19 cellular contexts compared by ENCODE assay signal in the genomic region with DNA sequence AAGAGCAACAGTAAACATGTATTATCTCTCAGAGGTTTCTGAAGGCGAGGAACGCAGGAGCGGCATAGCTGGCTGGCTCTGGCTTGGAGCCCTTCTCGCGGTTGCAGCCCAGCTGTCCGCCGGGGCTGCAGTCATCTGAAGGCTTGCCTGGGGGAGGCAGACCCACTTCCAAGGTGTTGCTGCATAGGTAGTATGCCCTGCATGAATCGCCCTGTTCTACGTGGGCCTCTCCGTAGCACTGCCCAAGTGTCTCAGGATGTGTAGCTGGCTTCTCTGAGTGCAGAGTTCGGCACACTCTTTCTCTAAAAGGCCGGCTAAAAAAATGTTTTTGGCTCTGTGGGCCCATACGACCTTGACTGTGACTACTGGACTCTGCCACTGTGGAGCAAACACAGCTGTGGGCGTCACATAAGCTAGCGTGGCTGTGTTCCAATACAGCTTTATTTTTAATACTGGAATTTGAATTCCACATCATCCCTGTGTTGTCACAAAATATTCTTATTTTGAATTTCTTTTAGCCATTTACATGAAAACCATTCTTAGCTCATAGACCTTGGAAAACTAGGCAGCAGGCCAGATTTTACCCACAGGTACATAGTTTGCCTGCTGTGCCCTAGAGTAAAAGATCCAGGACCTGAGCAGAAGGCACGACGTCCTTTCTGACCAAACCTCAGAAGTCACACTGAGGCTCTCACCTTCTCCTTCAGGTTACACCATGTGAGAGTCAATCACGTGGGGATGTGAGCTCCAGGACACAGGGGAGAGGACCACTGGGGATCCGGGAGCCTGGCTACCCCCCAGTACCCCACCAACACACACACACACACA. TPM values are rescaled to one million over a fixed set of nuclear protein-coding genes. Genes with fewer than 3 reads are reported as not detected.
DNase-seq lines count a peak whose midpoint lies in the region; ATAC-seq and TF ChIP-seq lines count a peak whose summit lies in the region.
"Had no signal": no experiment of that assay in that cellular context is flagged by ENCODE, and none has a peak within 500 bp of the region (broad histone marks: within the 10 kb centered on the region; RNA-seq: fewer than 3 reads in every experiment).

No MANE protein-coding gene starts in this region.

- peak overlapping the region in 6 of 8 donors; percentile 66 to 96 (median 86) for H3K27ac Mint-ChIP-seq in CD8-positive, alpha-beta memory T cell
- H3K27ac Mint-ChIP-seq: mesothelial cell of epicardium had no signal

- H3K4me3 ChIP-seq in CD8-positive, alpha-beta memory T cell (ENCODE audit: low read length), result no peak overlapping the region
- H3K4me3 ChIP-seq in MM.1S (ENCODE audit: low read length) (peak overlapping the region; percentile 23; the same call in 1 of the 2 replicates), esophagus (ENCODE audit: low read depth in 1 of 2, low read length in 2 of 2) (no peak overlapping the region), rectal smooth muscle tissue (ENCODE audit: low read length) (no peak overlapping the region)
- H3K4me3 ChIP-seq: Peyer's patch had no signal

- no peaks in the 10 kb centered on the region for H3K9me2 ChIP-seq in MM.1S (replicated peaks; ENCODE audit: insufficient read depth, low read length)

- H3K27me3 ChIP-seq in CD8-positive, alpha-beta memory T cell (ENCODE audit: insufficient read depth, low read length, poor library complexity, severe bottlenecking), result no peaks in the 10 kb centered on the region
- H3K27me3 ChIP-seq in MM.1S (replicated peaks; ENCODE audit: insufficient read depth, low read length) (no peaks in the 10 kb centered on the region), esophagus (ENCODE audit: control insufficient read depth in 1 of 2, insufficient read depth in 2 of 2, low read length in 2 of 2) (no peaks in the 10 kb centered on the region), rectal smooth muscle tissue (ENCODE audit: control insufficient read depth, insufficient read depth, low read length) (no peaks in the 10 kb centered on the region)
- H3K27me3 ChIP-seq: Peyer's patch had no signal

- no peaks in the 10 kb centered on the region for H3K27me3 Mint-ChIP-seq in CD8-positive, alpha-beta memory T cell
- H3K27me3 Mint-ChIP-seq: activated CD4-positive, alpha-beta memory T cell treated with anti-CD3 and anti-CD28 coated beads, Interleukin-2, amount 10 ng/mL, durations not matched to agents 7 days and 5 days had no signal

- peak overlapping the region; percentile 65 for H3K4me2 ChIP-seq in MM.1S (ENCODE audit: low read depth, low read length)

- peaks cover 20% of the 10 kb centered on the region for H3F3A ChIP-seq in MM.1S (ENCODE audit: insufficient read depth, low read length)

- no peak for DNase-seq in CD8-positive, alpha-beta memory T cell
- DNase-seq in MM.1S (peak; percentile 48), HEK293T (ENCODE audit: extremely low spot score) (no peak), HT-29 (ENCODE audit: low spot score) (no peak), NCI-H1417 (lab: John Stamatoyannopoulos, UW) (no peak)
- DNase-seq: activated gamma-delta T cell treated with Interleukin-2 at 50 U/mL for 16 hours; NCI-H1105 treated with DMSO at 0.1 percent for 48 hours; Peyer's patch; stimulated activated CD4-positive, alpha-beta T cell treated with anti-CD3 and anti-CD28 coated beads, Interleukin-4, amount 100 ng/mL, for 4 hours; stimulated activated naive CD4-positive, alpha-beta T cell had no signal

- POLR2A ChIA-PET in CD8-positive, alpha-beta memory T cell (lab: Charles Lee), result no interaction called here
- POLR2A ChIA-PET in HEK293T (lab: Yijun Ruan, JAX), result no interaction called here

- peak overlapping the region in 2 of 7 donors; percentile 53 to 81 for H3K4me3 Mint-ChIP-seq in CD8-positive, alpha-beta memory T cell
- H3K4me3 Mint-ChIP-seq: mesothelial cell of epicardium had no signal

- H3K9me3 Mint-ChIP-seq in CD8-positive, alpha-beta memory T cell, result no peaks in the 10 kb centered on the region
- H3K9me3 Mint-ChIP-seq: activated CD4-positive, alpha-beta memory T cell treated with anti-CD3 and anti-CD28 coated beads, Interleukin-2, amount 10 ng/mL, durations not matched to agents 7 days and 5 days; mesothelial cell of epicardium had no signal

- H3K27ac ChIP-seq in CD8-positive, alpha-beta memory T cell (ENCODE audit: low read depth, low read length), result no peak overlapping the region
- H3K27ac ChIP-seq in MM.1S (ENCODE audit: low read length) (peak overlapping the region; percentile 65; the same call in 1 of the 2 replicates), esophagus (ENCODE audit: low read depth in 2 of 2, low read length in 1 of 2) (peak overlapping the region; percentile 55 to 56), rectal smooth muscle tissue (ENCODE audit: low read depth, low read length) (peak overlapping the region; percentile 93)

- TF ChIP-seq CTCF in MM.1S (IDR thresholded peaks at IDR 0.05; ENCODE audit: low read length), result no peak

- peaks cover 0 to 9% (median 0%) of the 10 kb centered on the region in 3 donors for H3K36me3 Mint-ChIP-seq in CD8-positive, alpha-beta memory T cell

- H2AFZ ChIP-seq in MM.1S (ENCODE audit: low read length), result peak overlapping the region; percentile 2; the same call in 1 of the 2 replicates

- H3K9me3 ChIP-seq in CD8-positive, alpha-beta memory T cell (ENCODE audit: low read length), result no peaks in the 10 kb centered on the region
- no peaks in the 10 kb centered on the region for H3K9me3 ChIP-seq in MM.1S (replicated peaks; ENCODE audit: insufficient read depth, low read length)
- no peaks in the 10 kb centered on the region for H3K9me3 ChIP-seq in esophagus (ENCODE audit: control insufficient read depth in 2 of 2, insufficient read depth in 1 of 2, low read depth in 1 of 2, low read length in 1 of 2)
- H3K9me3 ChIP-seq: Peyer's patch had no signal

- H3K79me2 ChIP-seq in MM.1S (ENCODE audit: low read length), result no peaks in the 10 kb centered on the region

- no peak for ATAC-seq in GM21825 (IDR thresholded peaks at IDR 0.05; ENCODE audit: unreplicated experiment)
- ATAC-seq: esophagus mucosa had no signal

- peaks cover 17 to 18% (median 18%) of the 10 kb centered on the region in 3 donors for H3K4me1 Mint-ChIP-seq in CD8-positive, alpha-beta memory T cell
- H3K4me1 Mint-ChIP-seq: mesothelial cell of epicardium had no signal

- WGBS in esophagus, 2 donors, result 66 to 81% methylated on average over 19 of the region's 19 CpGs

- no peaks in the 10 kb centered on the region for H4K20me1 ChIP-seq in MM.1S (ENCODE audit: insufficient read depth, low read length)

- no peaks in the 10 kb centered on the region for H3K4me1 ChIP-seq in CD8-positive, alpha-beta memory T cell (ENCODE audit: insufficient read depth, low read length)
- H3K4me1 ChIP-seq in MM.1S (ENCODE audit: low read length) (peaks cover 18% of the 10 kb centered on the region), esophagus (ENCODE audit: control insufficient read depth in 2 of 2, insufficient read depth in 2 of 2, low read length in 1 of 2) (peaks cover 2 to 10% of the 10 kb centered on the region in 2 donors), rectal smooth muscle tissue (ENCODE audit: control insufficient read depth, insufficient read depth, low read length) (peaks cover 35% of the 10 kb centered on the region)

- no peaks in the 10 kb centered on the region for H3K36me3 ChIP-seq in CD8-positive, alpha-beta memory T cell (ENCODE audit: insufficient read depth, low read length)
- H3K36me3 ChIP-seq in MM.1S (replicated peaks; ENCODE audit: insufficient read depth, low read length) (no peaks in the 10 kb centered on the region), esophagus (ENCODE audit: control insufficient read depth in 2 of 2, insufficient read depth in 2 of 2, low read length in 1 of 2) (peaks cover 3 to 29% of the 10 kb centered on the region in 2 donors), rectal smooth muscle tissue (ENCODE audit: control insufficient read depth, insufficient read depth, low read length) (peaks cover 3% of the 10 kb centered on the region)

- CTCF ChIA-PET in CD8-positive, alpha-beta memory T cell (lab: Charles Lee), result no interaction called here
- CTCF ChIA-PET in HEK293T (lab: Yijun Ruan, JAX), result no interaction called here

- peak overlapping the region; percentile 2; the same call in 1 of the 2 replicates for H3K9ac ChIP-seq in MM.1S (ENCODE audit: low read length)
- no peak overlapping the region for H3K9ac ChIP-seq in rectal smooth muscle tissue (ENCODE audit: low read length)

TF ChIP-seq in HEK293T, 16 proteins besides CTCF, POLR2A, EP300 and RAD21:
- TF ChIP-seq BHLHE40 (IDR thresholded peaks at IDR 0.05; ENCODE audit: borderline replicate concordance) (no peak), L3MBTL2 (conservative IDR thresholded peaks at IDR 0.05) (no peak), FOXA1 (IDR thresholded peaks at IDR 0.05) (no peak), FOXK2 (IDR thresholded peaks at IDR 0.05) (no peak), SP1 (IDR thresholded peaks at IDR 0.05) (no peak), LEF1 (IDR thresholded peaks at IDR 0.05; ENCODE audit: borderline replicate concordance) (no peak), ELF4 (IDR thresholded peaks at IDR 0.05) (no peak), NFRKB (IDR thresholded peaks at IDR 0.05) (no peak)

RNA-seq across cellular contexts. Expression of gene PGPEP1L, which starts 55.9 kb away (rescaled TPM):
- not detected for total RNA-seq in CD8-positive, alpha-beta memory T cell
- not detected for polyA plus RNA-seq in CD8-positive, alpha-beta memory T cell
- under 1 TPM; 0.31 to 0.45 TPM for polyA plus RNA-seq in esophagus
- not detected in 2 replicates for total RNA-seq in HT-29 (2014; rRNA removed; shearing (Covaris generic))
- total RNA-seq: activated CD4-positive, alpha-beta memory T cell treated with anti-CD3 and anti-CD28 coated beads, Interleukin-2, amount 10 ng/mL, durations not matched to agents 7 days and 5 days; esophagus mucosa; mesothelial cell of epicardium; NCI-H460; Peyer's patch; pulmonary artery endothelial cell; T-helper 2 cell treated with Interferon-gamma antibody and Interleukin-4, amounts not matched to agents 100 ng/mL and 5 ng/mL, for 36 hours had no signal
